In the genomic region with DNA sequence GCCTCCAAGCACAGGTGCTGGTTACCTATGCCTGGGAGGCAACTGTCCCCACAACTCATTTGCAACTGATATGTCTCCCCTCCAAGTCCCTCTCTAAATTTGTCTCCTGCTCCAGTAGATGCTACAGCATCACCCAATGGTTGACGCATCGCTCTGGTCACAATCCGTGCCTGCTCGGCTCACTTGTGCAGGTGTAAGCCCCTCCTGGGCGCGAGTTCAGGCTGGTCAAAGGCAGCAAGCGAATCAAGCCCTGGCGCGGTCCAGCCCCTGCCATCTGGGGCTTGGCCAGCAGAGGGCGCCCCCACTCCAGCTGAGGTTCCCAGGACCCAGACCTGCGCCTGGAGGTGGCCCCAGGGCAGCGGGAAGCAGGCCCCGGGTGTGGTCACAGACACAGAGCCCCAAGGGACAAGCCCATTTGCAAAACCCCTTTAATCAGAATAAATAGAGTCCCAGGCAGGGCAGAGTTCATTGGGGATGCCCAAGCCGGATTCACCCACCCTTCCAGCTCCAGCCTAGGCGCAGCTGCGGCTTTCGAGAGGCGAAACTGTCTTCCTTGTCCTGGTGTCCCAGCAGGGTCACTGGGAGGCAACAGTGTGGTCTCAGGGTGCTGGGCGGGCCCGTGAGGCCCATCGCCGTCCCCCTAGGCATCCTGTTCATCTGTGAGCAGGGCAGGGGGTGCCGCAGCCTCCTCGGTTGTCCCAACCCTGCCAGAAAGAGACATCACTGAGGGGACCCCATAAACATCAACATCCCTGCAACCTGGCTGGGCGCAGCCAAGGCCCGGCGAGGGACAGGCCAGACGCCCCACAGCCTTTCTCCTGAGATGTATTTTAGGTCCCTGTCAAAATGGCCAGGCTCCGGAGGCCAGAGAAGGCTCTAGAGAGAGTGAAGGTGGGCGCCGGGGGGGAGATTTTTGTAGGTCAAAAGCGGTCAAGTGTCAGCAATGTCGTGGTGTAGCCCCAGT, we compare ENCODE assay signal across 8 cellular contexts. TPM values are rescaled to one million over a fixed set of nuclear protein-coding genes. Genes with fewer than 3 reads are reported as not detected.
DNase-seq lines count a peak whose midpoint lies in the region; ATAC-seq and TF ChIP-seq lines count a peak whose summit lies in the region.

No MANE protein-coding gene starts in this region.

- no peaks in the 10 kb centered on the region for H3K9me3 ChIP-seq in psoas muscle

- H3K4me3 ChIP-seq in psoas muscle: no peak overlapping the region

- peaks cover 30% of the 10 kb centered on the region for H3K4me1 ChIP-seq in psoas muscle

- WGBS in psoas muscle, 3 donors: 50 to 52% (median 51%) methylated on average over 31 to 33 of the region's 33 CpGs

- TF ChIP-seq CTCF in psoas muscle (IDR thresholded peaks at IDR 0.05): peak; percentile 99

- peaks cover 5 to 11% of the 10 kb centered on the region in 2 donors for H3K36me3 Mint-ChIP-seq in activated naive CD4-positive, alpha-beta T cell treated with anti-CD3 and anti-CD28 coated beads, Interleukin-2, amount 50 U/mL, for 72 hours

- intact Hi-C loops in Right ventricle myocardium superior (cut with DNase I) (loop anchor here (2.0 to 10.0 kb wide), 3 partner anchors 62 to 312 kb away; no protein-coding TSS in a partner anchor), psoas muscle (cut with DNase I) (loop anchor here (2.0 to 10.0 kb wide), 6 partner anchors 62 to 312 kb away; no protein-coding TSS in a partner anchor)

- DNase-seq in NCI-H1436 (lab: John Stamatoyannopoulos, UW): peak; percentile 64
- no peak for DNase-seq in NCI-H1436 treated with DMSO at 0.1 percent for 48 hours (lab: John Stamatoyannopoulos, UW)
- DNase-seq in KBM-7: peak; percentile 77
- peak; percentile 69 for DNase-seq in SK-N-DZ (ENCODE audit: low spot score)
- peak; percentile 81 to 94 for DNase-seq in activated naive CD4-positive, alpha-beta T cell treated with anti-CD3 and anti-CD28 coated beads, Interleukin-2, amount 50 U/mL, for 72 hours (ENCODE audit: low spot score in 2 of 2)
- peak; percentile 91 for DNase-seq in Right ventricle myocardium superior
- peak; percentile 78 to 89 for DNase-seq in psoas muscle

- no peak overlapping the region for H3K27ac ChIP-seq in psoas muscle

- no peaks in the 10 kb centered on the region for H3K9me3 Mint-ChIP-seq in activated naive CD4-positive, alpha-beta T cell treated with anti-CD3 and anti-CD28 coated beads, Interleukin-2, amount 50 U/mL, for 72 hours

- H3K27ac Mint-ChIP-seq in activated naive CD4-positive, alpha-beta T cell treated with anti-CD3 and anti-CD28 coated beads, Interleukin-2, amount 50 U/mL, for 72 hours: peak overlapping the region; percentile 56 to 97

- no peaks in the 10 kb centered on the region for H3K36me3 ChIP-seq in psoas muscle (ENCODE audit: insufficient read depth in 1 of 2, low read depth in 1 of 2)

- peak; percentile 42 to 64 for ATAC-seq in activated naive CD4-positive, alpha-beta T cell treated with anti-CD3 and anti-CD28 coated beads, Interleukin-2, amount 50 U/mL, for 72 hours
- ATAC-seq in Right ventricle myocardium superior (ENCODE audit: poor library complexity) (peak; percentile 68), psoas muscle (peak; percentile 62 to 79 (median 74)), HG02852 (IDR thresholded peaks at IDR 0.05; ENCODE audit: unreplicated experiment) (no peak)

- in situ Hi-C loops in KBM-7 (cut with MboI; ENCODE audit: low pct_unique_long_range_greater_than_20kb, low sequenced_read_pairs): no loop called here

- H3K27me3 ChIP-seq in psoas muscle (ENCODE audit: insufficient read depth in 3 of 3, low read length in 2 of 3): peaks cover 0 to 2% (median 0%) of the 10 kb centered on the region in 3 donors

RNA-seq across cellular contexts. Expression of gene TMC6, which starts 15.8 kb away (rescaled TPM):
- polyA plus RNA-seq in SK-N-DZ (2014; cell fraction: cytosol; rRNA removed): 0.97 and 1.2 TPM in 2 replicates
- polyA plus RNA-seq in SK-N-DZ (2014; cell fraction: nucleus; rRNA removed): 4.7 and 9.8 TPM in 2 replicates
- total RNA-seq in activated naive CD4-positive, alpha-beta T cell treated with anti-CD3 and anti-CD28 coated beads, Interleukin-2, amount 50 U/mL, for 72 hours: 100 to 1,000 TPM; 165 to 233 TPM
- 57.2 TPM for total RNA-seq in Right ventricle myocardium superior
- total RNA-seq in psoas muscle: 10 to 100 TPM in 1 of 4 donors, 1 to 10 TPM in 3; 6.1 to 11.0 (median 7.9) TPM
- polyA plus RNA-seq in psoas muscle: 1 to 10 TPM; 2.7 to 3.9 (median 2.8) TPM

RNA-seq across cellular contexts. Expression of gene TMC8, which starts 17.8 kb away (rescaled TPM):
- 0.06 TPM in 1 of 2 replicates, not detected in the other for polyA plus RNA-seq in SK-N-DZ (2014; cell fraction: cytosol; rRNA removed)
- polyA plus RNA-seq in SK-N-DZ (2014; cell fraction: nucleus; rRNA removed): not detected in 2 replicates
- total RNA-seq in activated naive CD4-positive, alpha-beta T cell treated with anti-CD3 and anti-CD28 coated beads, Interleukin-2, amount 50 U/mL, for 72 hours: 100 to 1,000 TPM; 165 to 187 TPM
- total RNA-seq in Right ventricle myocardium superior (1.6 TPM), psoas muscle (1 to 10 TPM in 3 of 4 donors, under 1 TPM in 1; 0.89 to 2.8 (median 1.9) TPM)
- under 1 TPM; 0.30 to 0.79 (median 0.43) TPM for polyA plus RNA-seq in psoas muscle

RNA-seq across cellular contexts. Expression of gene C17orf99, which starts 33.4 kb away (rescaled TPM):
- polyA plus RNA-seq in SK-N-DZ (2014; cell fraction: cytosol; rRNA removed): not detected in 2 replicates
- polyA plus RNA-seq in SK-N-DZ (2014; cell fraction: nucleus; rRNA removed): not detected in 2 replicates
- total RNA-seq in activated naive CD4-positive, alpha-beta T cell treated with anti-CD3 and anti-CD28 coated beads, Interleukin-2, amount 50 U/mL, for 72 hours: not detected
- total RNA-seq in Right ventricle myocardium superior (not detected), psoas muscle (not detected)
- polyA plus RNA-seq in psoas muscle: not detected

RNA-seq across cellular contexts. Expression of gene SYNGR2, which starts 55.6 kb away (rescaled TPM):
- 6.6 and 7.1 TPM in 2 replicates for polyA plus RNA-seq in SK-N-DZ (2014; cell fraction: cytosol; rRNA removed)
- 11.0 and 12.7 TPM in 2 replicates for polyA plus RNA-seq in SK-N-DZ (2014; cell fraction: nucleus; rRNA removed)
- 10 to 100 TPM; 84.0 to 92.7 TPM for total RNA-seq in activated naive CD4-positive, alpha-beta T cell treated with anti-CD3 and anti-CD28 coated beads, Interleukin-2, amount 50 U/mL, for 72 hours
- total RNA-seq in Right ventricle myocardium superior (99.8 TPM), psoas muscle (100 to 1,000 TPM; 134 to 313 (median 192) TPM)
- polyA plus RNA-seq in psoas muscle: 100 to 1,000 TPM in 2 of 3 donors, 10 to 100 TPM in 1; 61.7 to 181 (median 120) TPM

Comparison
In these comparisons a context has a peak if more than half of its experiments do, and no peak if none do; other contexts are left out.
1. RNA of gene TMC8, which starts 17.8 kb away (total RNA-seq): 165 to 187 TPM in activated naive CD4-positive, alpha-beta T cell treated with anti-CD3 and anti-CD28 coated beads, Interleukin-2, amount 50 U/mL, for 72 hours; 0.89 to 2.8 TPM in psoas muscle and 1.6 TPM in Right ventricle myocardium superior (single experiment); every median in the first group is over 10 times any median in the second.